In genomic region chr17:1512351-1512750, GRCh38 we compare ENCODE assay signal across 1 cellular context.
TF ChIP-seq lines count a peak whose summit lies in the region.

No MANE protein-coding gene starts in this region.

TF ChIP-seq in HepG2, 621 proteins besides CTCF, POLR2A, EP300 and RAD21:
- TF ChIP-seq, protein P1, sequence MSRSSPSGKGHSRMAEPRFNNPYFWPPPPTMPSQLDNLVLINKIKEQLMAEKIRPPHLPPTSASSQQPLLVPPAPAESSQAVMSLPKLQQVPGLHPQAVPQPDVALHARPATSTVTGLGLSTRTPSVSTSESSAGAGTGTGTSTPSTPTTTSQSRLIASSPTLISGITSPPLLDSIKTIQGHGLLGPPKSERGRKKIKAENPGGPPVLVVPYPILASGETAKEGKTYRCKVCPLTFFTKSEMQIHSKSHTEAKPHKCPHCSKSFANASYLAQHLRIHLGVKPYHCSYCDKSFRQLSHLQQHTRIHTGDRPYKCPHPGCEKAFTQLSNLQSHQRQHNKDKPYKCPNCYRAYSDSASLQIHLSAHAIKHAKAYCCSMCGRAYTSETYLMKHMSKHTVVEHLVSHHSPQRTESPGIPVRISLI (CRISPR knock-in tag; IDR thresholded peaks at IDR 0.05; ENCODE audit: borderline replicate concordance) = no peak
TF ChIP-seq in HepG2: peak in this region for 0.
